Comparison of ENCODE assay signal across 14 cellular contexts in genomic region chr7:71509381-71509780, GRCh38.
DNase-seq lines count a peak whose midpoint lies in the region; ATAC-seq lines count a peak whose summit lies in the region.
"Had no signal": no experiment of that assay in that cellular context is flagged by ENCODE, and none has a peak within 500 bp of the region (broad histone marks: within the 10 kb centered on the region; RNA-seq: fewer than 3 reads in every experiment).

No MANE protein-coding gene starts in this region.

- DNase-seq in AG08395 (ENCODE audit: low spot score) (peak; percentile 32), GM04504 (ENCODE audit: low read depth) (peak; percentile 4), astrocyte of the hippocampus (ENCODE audit: low read depth, low spot score) (peak; percentile 20), myocyte (ENCODE audit: low read depth) (peak; percentile 65), HPDE6-E6E7 (ENCODE audit: extremely low spot score) (no peak)
- DNase-seq in activated CD8-positive, alpha-beta memory T cell treated with anti-CD3 and anti-CD28 coated beads, Interleukin-2, amount 50 U/mL, for 4 hours = no peak
- DNase-seq: BE2C; CD4-positive, alpha-beta memory T cell; DMS153; DMS79 treated with DMSO at 0.1 percent for 48 hours; EL; H7 had no signal

- ATAC-seq in HG02884 (IDR thresholded peaks at IDR 0.05; ENCODE audit: unreplicated experiment) = no peak
- ATAC-seq: HepG2 had no signal

Comparison
In these comparisons a context has a peak if more than half of its experiments do, and no peak if none do; other contexts are left out.
1. DNase-seq: peak in AG08395 (single experiment), GM04504 (single experiment), astrocyte of the hippocampus (single experiment) and myocyte (single experiment); none in activated CD8-positive, alpha-beta memory T cell treated with anti-CD3 and anti-CD28 coated beads, Interleukin-2, amount 50 U/mL, for 4 hours (single experiment) and HPDE6-E6E7 (single experiment).